Comparison of ENCODE assay signal across 2 cellular contexts in the genomic region with DNA sequence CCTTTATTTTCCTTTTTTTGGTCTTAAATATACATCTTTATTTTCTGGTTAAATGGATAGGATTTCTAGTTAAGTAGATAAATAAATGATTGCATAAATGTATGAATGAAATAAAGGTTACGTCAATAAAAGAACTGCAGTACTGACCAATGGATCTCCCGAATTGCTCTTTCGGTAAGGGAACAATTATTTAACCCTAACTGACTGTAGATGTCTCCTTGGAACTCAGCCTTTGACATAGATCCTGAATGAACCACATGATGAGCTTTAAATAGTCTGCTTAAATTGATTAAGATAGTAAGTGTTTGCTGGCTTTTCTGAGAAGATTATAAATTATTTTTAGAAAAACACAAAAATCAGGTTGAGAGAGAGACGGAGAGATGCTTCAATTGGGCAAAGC.
TF ChIP-seq lines count a peak whose summit lies in the region.

No MANE protein-coding gene starts in this region.

TF ChIP-seq in SK-N-SH, 30 proteins besides CTCF, POLR2A, EP300 and RAD21 (continued from another document):
- TF ChIP-seq USF1 (IDR thresholded peaks at IDR 0.05; ENCODE audit: borderline replicate concordance, low read depth) = no peak
- no peak for TF ChIP-seq RCOR1 (IDR thresholded peaks at IDR 0.05; ENCODE audit: low read length)
- no peak for TF ChIP-seq MXI1 (IDR thresholded peaks at IDR 0.05; ENCODE audit: low read depth, low read length)
- no peak for TF ChIP-seq TAF1 (IDR thresholded peaks at IDR 0.05; ENCODE audit: borderline replicate concordance, low read depth, low read length)
- no peak for TF ChIP-seq FOXM1 (IDR thresholded peaks at IDR 0.05; ENCODE audit: low read depth)
- no peak for TF ChIP-seq PBX3 (IDR thresholded peaks at IDR 0.05)
- TF ChIP-seq SMC3 (IDR thresholded peaks at IDR 0.05; ENCODE audit: low read depth, low read length) = no peak
TF ChIP-seq in SK-N-SH: peak in this region for 0.

TF ChIP-seq in SK-N-SH treated with all-trans-retinoic acid at 6 μM for 48 hours, 23 proteins besides CTCF, POLR2A, EP300 and RAD21 (continued from another document):
- TF ChIP-seq PATZ1 (CRISPR knock-in tag; IDR thresholded peaks at IDR 0.05; ENCODE audit: borderline replicate concordance) = no peak
- no peak for TF ChIP-seq RARB (CRISPR knock-in tag; IDR thresholded peaks at IDR 0.05)
- TF ChIP-seq, protein P1, sequence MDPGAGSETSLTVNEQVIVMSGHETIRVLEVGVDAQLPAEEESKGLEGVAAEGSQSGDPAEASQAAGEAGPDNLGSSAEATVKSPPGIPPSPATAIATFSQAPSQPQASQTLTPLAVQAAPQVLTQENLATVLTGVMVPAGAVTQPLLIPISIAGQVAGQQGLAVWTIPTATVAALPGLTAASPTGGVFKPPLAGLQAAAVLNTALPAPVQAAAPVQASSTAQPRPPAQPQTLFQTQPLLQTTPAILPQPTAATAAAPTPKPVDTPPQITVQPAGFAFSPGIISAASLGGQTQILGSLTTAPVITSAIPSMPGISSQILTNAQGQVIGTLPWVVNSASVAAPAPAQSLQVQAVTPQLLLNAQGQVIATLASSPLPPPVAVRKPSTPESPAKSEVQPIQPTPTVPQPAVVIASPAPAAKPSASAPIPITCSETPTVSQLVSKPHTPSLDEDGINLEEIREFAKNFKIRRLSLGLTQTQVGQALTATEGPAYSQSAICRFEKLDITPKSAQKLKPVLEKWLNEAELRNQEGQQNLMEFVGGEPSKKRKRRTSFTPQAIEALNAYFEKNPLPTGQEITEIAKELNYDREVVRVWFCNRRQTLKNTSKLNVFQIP (CRISPR knock-in tag; IDR thresholded peaks at IDR 0.05; ENCODE audit: borderline replicate concordance, low read depth) = no peak
- no peak for TF ChIP-seq ISL1 (CRISPR knock-in tag; IDR thresholded peaks at IDR 0.05)
- no peak for TF ChIP-seq ZNF70 (CRISPR knock-in tag; IDR thresholded peaks at IDR 0.05)
- no peak for TF ChIP-seq PPARA (CRISPR knock-in tag; IDR thresholded peaks at IDR 0.05; ENCODE audit: borderline replicate concordance)
TF ChIP-seq in SK-N-SH treated with all-trans-retinoic acid at 6 μM for 48 hours: peak in this region for 0.
